ENCODE assay signal across 1 cellular context in genomic region chr16:67537270-67537635, GRCh38.
TF ChIP-seq lines count a peak whose summit lies in the region.

No MANE protein-coding gene starts in this region.

TF ChIP-seq in HepG2, 621 proteins besides CTCF, POLR2A, EP300 and RAD21 (continued from another document):
- TF ChIP-seq AKNA (CRISPR knock-in tag; IDR thresholded peaks at IDR 0.05; ENCODE audit: borderline replicate concordance) (no peak), ZSCAN31 (CRISPR knock-in tag; IDR thresholded peaks at IDR 0.05; ENCODE audit: low read depth) (peak; percentile 42; the same call in 1 of the 2 replicates), POLR2G (IDR thresholded peaks at IDR 0.05; ENCODE audit: low read depth, low read length) (peak; percentile 44), MED1 (CRISPR knock-in tag; IDR thresholded peaks at IDR 0.05) (no peak)
